Comparison of ENCODE assay signal across 8 cellular contexts in the genomic region with DNA sequence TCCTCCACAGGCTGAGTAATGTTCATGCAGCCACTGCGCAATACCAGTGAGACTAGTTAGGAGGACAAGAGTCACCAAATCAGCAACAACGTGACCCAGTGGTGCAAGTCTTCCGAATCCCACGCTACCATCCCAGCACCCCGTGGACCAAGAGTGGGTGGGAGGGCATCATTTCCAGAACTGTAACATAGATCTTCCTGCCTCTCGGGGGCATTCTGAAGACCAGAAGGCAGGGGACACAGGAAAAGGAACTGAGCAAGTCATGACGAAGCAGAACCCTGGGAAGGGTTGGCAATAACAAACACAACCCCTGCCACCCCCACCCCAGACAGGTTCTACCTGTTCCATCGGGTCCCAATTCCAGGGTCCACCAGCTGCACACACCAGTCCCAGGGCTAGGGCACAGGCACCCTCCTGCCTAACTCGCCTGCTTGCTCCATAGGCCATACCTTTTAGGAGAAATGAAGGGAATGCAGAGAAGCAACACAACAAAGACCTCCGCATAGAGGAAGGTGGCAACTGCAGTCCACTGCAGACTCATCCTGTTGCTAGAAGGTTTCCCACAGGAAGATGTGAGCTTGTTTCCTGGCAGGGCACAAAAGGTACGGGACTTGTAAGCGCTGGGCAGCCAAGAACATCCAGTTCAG. TPM values are rescaled to one million over a fixed set of nuclear protein-coding genes. Genes with fewer than 3 reads are reported as not detected.
DNase-seq lines count a peak whose midpoint lies in the region; ATAC-seq, FAIRE-seq and TF ChIP-seq lines count a peak whose summit lies in the region.

No MANE protein-coding gene starts in this region.

- H3K4me3 ChIP-seq in Peyer's patch (peak overlapping the region; percentile 63 to 75 (median 68)), esophagus muscularis mucosa (peak overlapping the region; percentile 67 to 78 (median 72)), rectal smooth muscle tissue (ENCODE audit: low read length) (peak overlapping the region; percentile 65)

- TF ChIP-seq CTCF in Peyer's patch (IDR thresholded peaks at IDR 0.05) = peak in 1 of 6 experiments; percentile 7
- TF ChIP-seq CTCF in esophagus muscularis mucosa (IDR thresholded peaks at IDR 0.05) = no peak

- intact Hi-C loops in esophagus muscularis mucosa (cut with DNase I) = no loop called here

- TF ChIP-seq EP300 in esophagus muscularis mucosa (IDR thresholded peaks at IDR 0.05) = no peak

- H3K9me3 ChIP-seq in Peyer's patch (no peaks in the 10 kb centered on the region), esophagus muscularis mucosa (no peaks in the 10 kb centered on the region)

- DNase-seq in GM12891 (ENCODE audit: insufficient read length, low spot score) (no peak), Peyer's patch (no peak), esophagus muscularis mucosa (ENCODE audit: extremely low spot score) (no peak), DMS79 (lab: John Stamatoyannopoulos, UW) (no peak)

- TF ChIP-seq POLR2A in GM12891 (IDR thresholded peaks at IDR 0.05; ENCODE audit: low read depth, low read length) (no peak), Peyer's patch (IDR thresholded peaks at IDR 0.05) (no peak), esophagus muscularis mucosa (IDR thresholded peaks at IDR 0.05; ENCODE audit: low read depth) (no peak)

- no peak overlapping the region for H3K9ac ChIP-seq in rectal smooth muscle tissue (ENCODE audit: low read length)

- ATAC-seq in GM21390 (IDR thresholded peaks at IDR 0.05; ENCODE audit: unreplicated experiment) (no peak), GM18520 (IDR thresholded peaks at IDR 0.05; ENCODE audit: unreplicated experiment) (no peak), HG03175 (IDR thresholded peaks at IDR 0.05; ENCODE audit: unreplicated experiment) (no peak)

- H3K36me3 ChIP-seq in Peyer's patch (peaks cover 0 to 30% (median 0%) of the 10 kb centered on the region in 3 donors), esophagus muscularis mucosa (peaks cover 6 to 32% (median 30%) of the 10 kb centered on the region in 4 donors), rectal smooth muscle tissue (ENCODE audit: control insufficient read depth, insufficient read depth, low read length) (peaks cover 5% of the 10 kb centered on the region)

- H3K27ac ChIP-seq in Peyer's patch = peak overlapping the region; percentile 89 to 93 (median 92)
- peak overlapping the region; percentile 84 to 92 (median 88) for H3K27ac ChIP-seq in esophagus muscularis mucosa (replicated peaks in 1 of 4)
- H3K27ac ChIP-seq in rectal smooth muscle tissue (ENCODE audit: low read depth, low read length) = peak overlapping the region; percentile 73

- 60% methylated on average over 11 of the region's 12 CpGs for WGBS in esophagus muscularis mucosa

- no peaks in the 10 kb centered on the region for H3K27me3 ChIP-seq in Peyer's patch
- no peaks in the 10 kb centered on the region for H3K27me3 ChIP-seq in esophagus muscularis mucosa
- peaks cover 3% of the 10 kb centered on the region for H3K27me3 ChIP-seq in rectal smooth muscle tissue (ENCODE audit: control insufficient read depth, insufficient read depth, low read length)

- H3K4me1 ChIP-seq in Peyer's patch (peaks cover 2 to 43% (median 17%) of the 10 kb centered on the region in 4 donors), esophagus muscularis mucosa (peaks cover 35 to 47% (median 44%) of the 10 kb centered on the region in 4 donors), rectal smooth muscle tissue (ENCODE audit: control insufficient read depth, insufficient read depth, low read length) (peaks cover 22% of the 10 kb centered on the region)

- peak; percentile 52 for FAIRE-seq in GM12891 (lab: Jason Lieb, UNC)

TF ChIP-seq in GM12891, 5 proteins besides CTCF, POLR2A, EP300 and RAD21:
- TF ChIP-seq SPI1 (IDR thresholded peaks at IDR 0.05; ENCODE audit: low read depth, low read length) (no peak), POLR2AphosphoS5 (IDR thresholded peaks at IDR 0.05; ENCODE audit: low read depth, low read length) (no peak), TAF1 (IDR thresholded peaks at IDR 0.05; ENCODE audit: low read depth, low read length) (no peak), PAX5 (IDR thresholded peaks at IDR 0.05; ENCODE audit: insufficient read depth, low read length, severe bottlenecking) (no peak), POU2F2 (IDR thresholded peaks at IDR 0.05; ENCODE audit: low read depth, low read length) (no peak)

RNA-seq across cellular contexts. Expression of a gene that starts 1.4 kb away (rescaled TPM):
- 105 TPM for polyA plus RNA-seq in GM12891 (2012; ENCODE audit: low read depth, missing spikeins)
- total RNA-seq in Peyer's patch = 100 to 1,000 TPM in 2 of 4 donors, 10 to 100 TPM in 2; 45.4 to 148 (median 101) TPM
- total RNA-seq in esophagus muscularis mucosa = 100 to 1,000 TPM in 2 of 4 donors, 10 to 100 TPM in 2; 76.4 to 129 (median 101) TPM

RNA-seq across cellular contexts. Expression of a gene that starts 1.8 kb away (rescaled TPM):
- 2.1 TPM for polyA plus RNA-seq in GM12891 (2012; ENCODE audit: low read depth, missing spikeins)
- 10 to 100 TPM; 14.9 to 94.2 (median 68.0) TPM for total RNA-seq in Peyer's patch
- total RNA-seq in esophagus muscularis mucosa = 10 to 100 TPM; 18.4 to 36.2 (median 25.1) TPM

RNA-seq across cellular contexts. Expression of a gene that starts 35.1 kb away (rescaled TPM):
- polyA plus RNA-seq in GM12891 (2012; ENCODE audit: low read depth, missing spikeins) = 3.0 TPM
- total RNA-seq in Peyer's patch (100 to 1,000 TPM in 3 of 4 donors, 10 to 100 TPM in 1; 36.3 to 562 (median 146) TPM), esophagus muscularis mucosa (10 to 100 TPM; 41.7 to 62.3 (median 45.6) TPM)

RNA-seq across cellular contexts. Expression of a gene that starts 41.2 kb away (rescaled TPM):
- 0.03 TPM for polyA plus RNA-seq in GM12891 (2012; ENCODE audit: low read depth, missing spikeins)
- 10 to 100 TPM in 1 of 4 donors, 1 to 10 TPM in 3; 2.7 to 25.6 (median 7.6) TPM for total RNA-seq in Peyer's patch
- 10 to 100 TPM in 3 of 4 donors, 1 to 10 TPM in 1; 6.1 to 21.9 (median 17.6) TPM for total RNA-seq in esophagus muscularis mucosa

RNA-seq across cellular contexts. Expression of a gene that starts 49.2 kb away (rescaled TPM):
- polyA plus RNA-seq in GM12891 (2012; ENCODE audit: low read depth, missing spikeins) = 2.8 TPM
- total RNA-seq in Peyer's patch (10 to 100 TPM in 1 of 4 donors, 1 to 10 TPM in 2, not detected in 1; 2.0 to 44.8 (median 6.1) TPM), esophagus muscularis mucosa (10 to 100 TPM; 20.5 to 67.8 (median 26.0) TPM)
